Comparison of ENCODE assay signal across 21 cellular contexts in genomic region chr5:144206136-144206535, GRCh38. TPM values are rescaled to one million over a fixed set of nuclear protein-coding genes. Genes with fewer than 3 reads are reported as not detected.
A peak's percentile ranks its signal among the peaks of the same experiment; 100 is the strongest.
DNase-seq lines count a peak whose midpoint lies in the region; ATAC-seq and TF ChIP-seq lines count a peak whose summit lies in the region.
"Had no signal": no experiment of that assay in that cellular context is flagged by ENCODE, and none has a peak within 500 bp of the region (broad histone marks: within the 10 kb centered on the region; RNA-seq: fewer than 3 reads in every experiment).

No MANE protein-coding gene starts in this region.

- H3K9me3 ChIP-seq in body of pancreas (no peaks in the 10 kb centered on the region), thoracic aorta (no peaks in the 10 kb centered on the region)
- H3K9me3 ChIP-seq: esophagus squamous epithelium, heart right ventricle, tibial nerve had no signal

- H3K36me3 ChIP-seq in body of pancreas (replicated peaks in 1 of 2; ENCODE audit: insufficient read depth in 1 of 2, low read depth in 2 of 2) = no peaks in the 10 kb centered on the region
- no peaks in the 10 kb centered on the region for H3K36me3 ChIP-seq in thoracic aorta
- H3K36me3 ChIP-seq: esophagus squamous epithelium, heart right ventricle, neural progenitor cell, tibial nerve had no signal

- H3K4me3 ChIP-seq in body of pancreas = no peak overlapping the region
- H3K4me3 ChIP-seq in thoracic aorta = peak overlapping the region; percentile 74
- H3K4me3 ChIP-seq: esophagus squamous epithelium had no signal

- TF ChIP-seq POLR2A in body of pancreas (IDR thresholded peaks at IDR 0.05) = no peak

- intact Hi-C loops in body of pancreas (cut with DNase I) (no loop called here), Right ventricle myocardium inferior (cut with DNase I) (loop anchor here (10.0 kb wide), 3 partner anchors 1609 to 1929 kb away; no protein-coding TSS in a partner anchor)

- peak overlapping the region in 3 of 4 donors; percentile 29 to 78 (median 55) for H3K27ac ChIP-seq in body of pancreas
- no peak overlapping the region for H3K27ac ChIP-seq in thoracic aorta
- H3K27ac ChIP-seq: esophagus squamous epithelium, heart right ventricle, HL-60, neural progenitor cell, tibial nerve had no signal

- TF ChIP-seq CTCF in body of pancreas (IDR thresholded peaks at IDR 0.05) = no peak
- TF ChIP-seq CTCF in thoracic aorta (IDR thresholded peaks at IDR 0.05) = no peak

- DNase-seq in NCI-H345 treated with DMSO at 0.1 percent for 48 hours (lab: John Stamatoyannopoulos, UW; ENCODE audit: unreplicated experiment) = peak; percentile 41
- DNase-seq in NCI-H345 (lab: John Stamatoyannopoulos, UW) = no peak
- DNase-seq in body of pancreas = no peak
- DNase-seq in kidney glomerular epithelial cell (lab: John Stamatoyannopoulos, UW) = peak; percentile 62
- DNase-seq in thoracic aorta (ENCODE audit: low spot score) = no peak
- no peak for DNase-seq in Right ventricle myocardium inferior (ENCODE audit: missing footprints)
- DNase-seq: ACHN; activated CD4-positive, alpha-beta memory T cell treated with anti-CD3 and anti-CD28 coated beads for 36 hours; activated T-cell treated with anti-CD3 and anti-CD28 coated beads, Interleukin-2, amount 50 U/mL, for 1 hour; DMS153; esophagus squamous epithelium; heart right ventricle; islet precursor cell; NCI-H2029; NCI-H510A treated with DMSO at 0.1 percent for 48 hours; SHP77 had no signal

- peaks cover 44% of the 10 kb centered on the region for H3K4me1 ChIP-seq in body of pancreas
- H3K4me1 ChIP-seq in thoracic aorta (ENCODE audit: control insufficient read depth in 1 of 2, low read depth in 2 of 2) = peaks cover 0 to 14% of the 10 kb centered on the region in 2 donors

- H3K27me3 ChIP-seq in body of pancreas = no peaks in the 10 kb centered on the region
- H3K27me3 ChIP-seq in thoracic aorta (replicated peaks; ENCODE audit: insufficient read depth) = no peaks in the 10 kb centered on the region

- ATAC-seq in body of pancreas (peak; percentile 12), thoracic aorta (ENCODE audit: insufficient number of reproducible peaks, low FRiP score, low read depth) (no peak), Right ventricle myocardium inferior (no peak), esophagus mucosa (no peak), GM21528 (IDR thresholded peaks at IDR 0.05; ENCODE audit: low FRiP score, unreplicated experiment) (no peak)
- ATAC-seq: heart right ventricle had no signal

- 15 to 18% methylated on average over 2 of the region's 2 CpGs for WGBS in body of pancreas, 2 donors

RNA-seq across cellular contexts. Expression of gene KCTD16, which starts 35.5 kb away (rescaled TPM):
- total RNA-seq in body of pancreas = 1 to 10 TPM; 3.4 to 4.3 TPM
- under 1 TPM; 0.27 to 0.35 TPM for total RNA-seq in thoracic aorta
- 0.03 TPM for total RNA-seq in Right ventricle myocardium inferior
- not detected for total RNA-seq in esophagus mucosa
- total RNA-seq: esophagus squamous epithelium had no signal

RNA-seq across cellular contexts. Expression of gene YIPF5, which starts 35.7 kb away (rescaled TPM):
- 10 to 100 TPM; 18.9 to 20.4 TPM for total RNA-seq in body of pancreas
- 10 to 100 TPM; 41.2 to 45.4 TPM for total RNA-seq in thoracic aorta
- 22.5 TPM for total RNA-seq in Right ventricle myocardium inferior
- 28.8 TPM for total RNA-seq in esophagus mucosa

Comparison
In these comparisons a context has a peak if more than half of its experiments do, and no peak if none do; other contexts are left out.
1. DNase-seq: peak in NCI-H345 treated with DMSO at 0.1 percent for 48 hours (single experiment) and kidney glomerular epithelial cell (single experiment); none in NCI-H345 (single experiment), body of pancreas (0 of 4), thoracic aorta (single experiment) and Right ventricle myocardium inferior (single experiment).
2. H3K27ac ChIP-seq: peak in body of pancreas (3 of 4); none in thoracic aorta (0 of 2).